ENCODE assay signal across 17 cellular contexts in the genomic region with DNA sequence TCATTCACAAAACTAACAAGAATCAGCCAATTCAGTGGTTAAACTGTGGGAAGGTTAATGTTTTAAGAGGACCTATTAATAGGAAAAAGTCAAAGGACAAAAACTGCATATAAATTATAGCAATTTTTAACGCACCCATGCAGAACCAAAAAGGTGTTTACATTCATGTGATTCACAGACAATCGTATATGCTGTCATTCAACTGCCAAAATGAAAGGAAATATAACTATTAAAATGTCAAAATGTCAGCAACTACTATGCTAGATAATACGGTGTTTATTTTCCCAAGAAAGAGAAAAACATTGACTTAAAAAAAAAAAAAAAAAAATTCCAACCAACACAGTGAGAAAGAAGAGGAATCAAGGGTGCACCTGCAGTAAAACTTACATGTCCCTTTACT. TPM values are rescaled to one million over a fixed set of nuclear protein-coding genes. Genes with fewer than 3 reads are reported as not detected.
A peak's percentile ranks its signal among the peaks of the same experiment; 100 is the strongest.
DNase-seq lines count a peak whose midpoint lies in the region; ATAC-seq and TF ChIP-seq lines count a peak whose summit lies in the region.
"Had no signal": no experiment of that assay in that cellular context is flagged by ENCODE, and none has a peak within 500 bp of the region (broad histone marks: within the 10 kb centered on the region; RNA-seq: fewer than 3 reads in every experiment).

No MANE protein-coding gene starts in this region.

- no peaks in the 10 kb centered on the region for H3F3A ChIP-seq in neural cell (ENCODE audit: insufficient read depth, low read length, poor library complexity, severe bottlenecking)

- H3K9ac ChIP-seq in neural cell (ENCODE audit: low read length), result no peak overlapping the region

- no peaks in the 10 kb centered on the region for H3K27me3 ChIP-seq in neural cell (ENCODE audit: insufficient read depth, low read depth, low read length)

- no peak for ATAC-seq in effector memory CD8-positive, alpha-beta T cell (replicated peaks)
- no peak for ATAC-seq in GM19328 (IDR thresholded peaks at IDR 0.05; ENCODE audit: unreplicated experiment)

- H3K36me3 ChIP-seq in HEK293 (ENCODE audit: control insufficient read depth in 2 of 2, insufficient read depth in 1 of 2, low read length in 2 of 2) (peaks cover 0 to under 1% of the 10 kb centered on the region in 2 experiments; a peak in 1 of 3 replicates), neural cell (ENCODE audit: insufficient read depth, low read length) (no peaks in the 10 kb centered on the region)

- H3K27ac Mint-ChIP-seq in effector memory CD8-positive, alpha-beta T cell, result peak overlapping the region; percentile 50 to 92

- peaks cover 7% of the 10 kb centered on the region; the same call in 1 of the 2 replicates for H3K4me1 ChIP-seq in HEK293 (ENCODE audit: control insufficient read depth, insufficient read depth, low read length)

- H2AFZ ChIP-seq in neural cell (ENCODE audit: low read depth, low read length), result no peak overlapping the region

- no peaks in the 10 kb centered on the region for H3K79me2 ChIP-seq in neural cell (replicated peaks; ENCODE audit: insufficient read depth, low read length)

- peak; percentile 11 for DNase-seq in NCI-H2227 (lab: John Stamatoyannopoulos, UW; ENCODE audit: unreplicated experiment)
- no peak for DNase-seq in NCI-H2227 treated with DMSO at 0.1 percent for 48 hours (lab: John Stamatoyannopoulos, UW)
- DNase-seq in effector memory CD8-positive, alpha-beta T cell, result no peak
- no peak for DNase-seq in NCI-H226
- DNase-seq in T-helper 1 cell, result no peak
- DNase-seq: Calu3, DMS79, GDM1, KG1, NCI-H187 treated with DMSO at 0.1 percent for 48 hours, NCI-H2171 treated with DMSO at 0.1 percent for 48 hours, NCI-H524, SIG-M5 had no signal

- no peaks in the 10 kb centered on the region for H3K36me3 Mint-ChIP-seq in effector memory CD8-positive, alpha-beta T cell (ENCODE audit: insufficient read depth)

- H3K4me3 ChIP-seq in HEK293 (ENCODE audit: low read depth, low read length) (no peak overlapping the region), neural cell (ENCODE audit: low read length) (no peak overlapping the region)

- H3K9me3 ChIP-seq in HEK293 (ENCODE audit: control insufficient read depth, insufficient read depth, low read depth, low read length), result no peaks in the 10 kb centered on the region; the same call in 1 of the 2 replicates
- H3K9me3 ChIP-seq in neural cell (ENCODE audit: low read length), result peaks cover 4% of the 10 kb centered on the region

- no peaks in the 10 kb centered on the region for H3K9me3 Mint-ChIP-seq in effector memory CD8-positive, alpha-beta T cell

- H3K27me3 Mint-ChIP-seq in effector memory CD8-positive, alpha-beta T cell, result no peaks in the 10 kb centered on the region

- H3K4me2 ChIP-seq in neural cell (ENCODE audit: low read length), result no peak overlapping the region

- no peak for TF ChIP-seq RAD21 in neural cell (conservative IDR thresholded peaks at IDR 0.05)

- TF ChIP-seq EP300 in neural cell (conservative IDR thresholded peaks at IDR 0.05; ENCODE audit: poor library complexity, severe bottlenecking), result peak; percentile 95

- POLR2A ChIA-PET in HEK293 (lab: Yijun Ruan, JAX), result no interaction called here

- H3K4me3 Mint-ChIP-seq in effector memory CD8-positive, alpha-beta T cell, result peak overlapping the region; percentile 28 to 64

- H3K4me1 Mint-ChIP-seq in effector memory CD8-positive, alpha-beta T cell (ENCODE audit: low read depth in 2 of 2), result peaks cover 29 to 33% of the 10 kb centered on the region in 2 donors

- CTCF ChIA-PET in HEK293 (lab: Yijun Ruan, JAX), result interaction anchor here (0.5 to 1.2 kb wide), 4 partner anchors 14 to 1476 kb away, joined by 3 read pairs; no protein-coding TSS in a partner anchor

- H3K27ac ChIP-seq in HEK293 (ENCODE audit: extremely low read depth, low read depth, low read length) (no peak overlapping the region), neural cell (ENCODE audit: low read length) (no peak overlapping the region)
- H3K27ac ChIP-seq: 22Rv1 had no signal

- no peaks in the 10 kb centered on the region for H3K9me2 ChIP-seq in neural cell (ENCODE audit: insufficient read depth, low read length)

- H4K20me1 ChIP-seq in neural cell (ENCODE audit: insufficient read depth), result no peaks in the 10 kb centered on the region

- TF ChIP-seq CTCF in HEK293 (tag by site-specific recombination; IDR thresholded peaks at IDR 0.05) (no peak), neural cell (IDR thresholded peaks at IDR 0.05; ENCODE audit: poor library complexity, severe bottlenecking) (no peak)

TF ChIP-seq in HEK293, 187 proteins besides CTCF, POLR2A, EP300 and RAD21:
- TF ChIP-seq, protein P1, sequence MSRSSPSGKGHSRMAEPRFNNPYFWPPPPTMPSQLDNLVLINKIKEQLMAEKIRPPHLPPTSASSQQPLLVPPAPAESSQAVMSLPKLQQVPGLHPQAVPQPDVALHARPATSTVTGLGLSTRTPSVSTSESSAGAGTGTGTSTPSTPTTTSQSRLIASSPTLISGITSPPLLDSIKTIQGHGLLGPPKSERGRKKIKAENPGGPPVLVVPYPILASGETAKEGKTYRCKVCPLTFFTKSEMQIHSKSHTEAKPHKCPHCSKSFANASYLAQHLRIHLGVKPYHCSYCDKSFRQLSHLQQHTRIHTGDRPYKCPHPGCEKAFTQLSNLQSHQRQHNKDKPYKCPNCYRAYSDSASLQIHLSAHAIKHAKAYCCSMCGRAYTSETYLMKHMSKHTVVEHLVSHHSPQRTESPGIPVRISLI (tag by site-specific recombination; IDR thresholded peaks at IDR 0.05), result 0 out of 2 replicates have a peak, but pooled peaks have one; percentile 13
- peak; percentile 66 for TF ChIP-seq PRDM6 (tag by site-specific recombination; IDR thresholded peaks at IDR 0.05)
- TF ChIP-seq ZNF791 (tag by site-specific recombination; IDR thresholded peaks at IDR 0.05), result no peak
- 0 out of 2 replicates have a peak, but pooled peaks have one; percentile 15 for TF ChIP-seq TCF7L2 (IDR thresholded peaks at IDR 0.05; ENCODE audit: borderline replicate concordance, low read depth, low read length)

TF ChIP-seq in neural cell, 6 proteins besides CTCF, POLR2A, EP300 and RAD21:
- no peak for TF ChIP-seq REST (IDR thresholded peaks at IDR 0.05; ENCODE audit: borderline replicate concordance)
- TF ChIP-seq MXI1 (conservative IDR thresholded peaks at IDR 0.05; ENCODE audit: poor library complexity, severe bottlenecking), result no peak
- TF ChIP-seq POLR2AphosphoS5 (IDR thresholded peaks at IDR 0.05), result peak; percentile 66
- no peak for TF ChIP-seq TAF1 (IDR thresholded peaks at IDR 0.05; ENCODE audit: low read depth)
- TF ChIP-seq SMC3 (conservative IDR thresholded peaks at IDR 0.05; ENCODE audit: poor library complexity), result no peak
TF ChIP-seq in neural cell: peak in this region for 1.

RNA-seq across cellular contexts. Expression of gene DYM, which starts 48.5 kb away (rescaled TPM):
- polyA plus RNA-seq in neural cell, result 25.4 and 29.6 TPM in 2 replicates
- polyA minus RNA-seq in neural cell, result 91.6 and 92.0 TPM in 2 replicates
